19 cellular contexts compared by ENCODE assay signal in genomic region chr17:3005696-3006095, GRCh38. TPM values are rescaled to one million over a fixed set of nuclear protein-coding genes. Genes with fewer than 3 reads are reported as not detected.
DNase-seq lines count a peak whose midpoint lies in the region; ATAC-seq, FAIRE-seq and TF ChIP-seq lines count a peak whose summit lies in the region.
"Had no signal": no experiment of that assay in that cellular context is flagged by ENCODE, and none has a peak within 500 bp of the region (broad histone marks: within the 10 kb centered on the region; RNA-seq: fewer than 3 reads in every experiment).

No MANE protein-coding gene starts in this region.

- POLR2A ChIA-PET in A549 (lab: Yijun Ruan, JAX), result no interaction called here
- POLR2A ChIA-PET in CD4-positive, alpha-beta T cell (lab: Charles Lee), result interaction anchor here (0.8 kb wide), 1 partner anchor 191 kb away, joined by 3 read pairs; no protein-coding TSS in a partner anchor

- H3K4me1 Mint-ChIP-seq in CD4-positive, alpha-beta T cell (ENCODE audit: low read depth), result peaks cover 34% of the 10 kb centered on the region
- peaks cover 17% of the 10 kb centered on the region for H3K4me1 Mint-ChIP-seq in T-helper 17 cell

- H3K36me3 ChIP-seq in prostate gland, result no peaks in the 10 kb centered on the region

- H3K27ac ChIP-seq in A549, result peak overlapping the region; percentile 91
- no peak overlapping the region for H3K27ac ChIP-seq in CD4-positive, alpha-beta T cell (ENCODE audit: low read depth, low read length)
- no peak overlapping the region for H3K27ac ChIP-seq in prostate gland

- 94% methylated on average over 12 of the region's 12 CpGs for WGBS in A549 (ENCODE audit: missing lambda C conversion rate)
- WGBS in prostate gland, result 96% methylated on average over 12 of the region's 12 CpGs

- H3K9me3 ChIP-seq in A549 (no peaks in the 10 kb centered on the region), T-helper 17 cell (ENCODE audit: control insufficient read depth, low read length, poor library complexity, severe bottlenecking) (no peaks in the 10 kb centered on the region), prostate gland (no peaks in the 10 kb centered on the region)
- no peaks in the 10 kb centered on the region for H3K9me3 ChIP-seq in CD4-positive, alpha-beta T cell (ENCODE audit: control insufficient read depth, low read length)

- no peaks in the 10 kb centered on the region for H3K27me3 Mint-ChIP-seq in CD4-positive, alpha-beta T cell
- no peaks in the 10 kb centered on the region for H3K27me3 Mint-ChIP-seq in T-helper 17 cell
- H3K27me3 Mint-ChIP-seq: CD4-positive, alpha-beta memory T cell had no signal

- CTCF ChIA-PET in A549 (lab: Yijun Ruan, JAX), result interaction anchor here (0.6 to 22.4 kb wide), 14 partner anchors 12 to 725 kb away, joined by 3 to 550 read pairs (median 3); no protein-coding TSS in a partner anchor
- CTCF ChIA-PET in CD4-positive, alpha-beta T cell (lab: Charles Lee), result no interaction called here

- H3K4me1 ChIP-seq in A549, result peaks cover 40% of the 10 kb centered on the region
- H3K4me1 ChIP-seq in prostate gland (replicated peaks), result peaks cover 7% of the 10 kb centered on the region

- no peak for TF ChIP-seq RAD21 in A549 (conservative IDR thresholded peaks at IDR 0.05 in 1 of 2, IDR thresholded peaks at IDR 0.05 in 1 of 2)

- no peak for ATAC-seq in A549
- no peak for ATAC-seq in CD4-positive, alpha-beta T cell (ENCODE audit: poor library complexity)
- ATAC-seq in T-helper 17 cell, result no peak
- no peak for ATAC-seq in GM19455 (IDR thresholded peaks at IDR 0.05; ENCODE audit: unreplicated experiment)
- ATAC-seq: K562, PC-3 had no signal

- TF ChIP-seq POLR2A in A549 (IDR thresholded peaks at IDR 0.05; ENCODE audit: low read length), result no peak
- TF ChIP-seq POLR2A in erythroblast (IDR thresholded peaks at IDR 0.05; ENCODE audit: low read length), result no peak
- TF ChIP-seq POLR2A in prostate gland (IDR thresholded peaks at IDR 0.05), result no peak

- no peak overlapping the region for H3K4me3 Mint-ChIP-seq in CD4-positive, alpha-beta T cell
- H3K4me3 Mint-ChIP-seq in T-helper 17 cell, result no peak overlapping the region

- H3K36me3 Mint-ChIP-seq in CD4-positive, alpha-beta T cell (ENCODE audit: low read depth), result peaks cover 38% of the 10 kb centered on the region
- peaks cover 7% of the 10 kb centered on the region for H3K36me3 Mint-ChIP-seq in T-helper 17 cell (ENCODE audit: low read depth)

- H3K27me3 ChIP-seq in CD4-positive, alpha-beta T cell (ENCODE audit: control insufficient read depth, insufficient read depth, low read length), result no peaks in the 10 kb centered on the region
- no peaks in the 10 kb centered on the region for H3K27me3 ChIP-seq in prostate gland (replicated peaks; ENCODE audit: insufficient read depth)

- no peaks in the 10 kb centered on the region for H3K9me3 Mint-ChIP-seq in CD4-positive, alpha-beta T cell

- no peak for DNase-seq in A549 (ENCODE audit: low read depth in 1 of 2, low spot score in 1 of 2)
- DNase-seq in CD4-positive, alpha-beta T cell, result no peak
- DNase-seq in T-helper 17 cell, result no peak
- peak; percentile 73 for DNase-seq in mesenteric fat pad (ENCODE audit: low spot score)
- no peak for DNase-seq in erythroblast (lab: John Stamatoyannopoulos, UW)
- no peak for DNase-seq in prostate gland (ENCODE audit: low spot score)
- no peak for DNase-seq in MV-4-11 (lab: John Stamatoyannopoulos, UW)
- DNase-seq: Calu3; CD4-positive, alpha-beta memory T cell; H7; NCI-H1436; NCI-H2029; NCI-H2171 treated with DMSO at 0.1 percent for 48 hours; NCI-H774; PC-3 had no signal

- H3K4me2 ChIP-seq in A549, result no peak overlapping the region

- no peak for TF ChIP-seq CTCF in A549 (IDR thresholded peaks at IDR 0.05)
- no peak for TF ChIP-seq CTCF in CD4-positive, alpha-beta T cell (IDR thresholded peaks at IDR 0.05)
- no peak for TF ChIP-seq CTCF in prostate gland (IDR thresholded peaks at IDR 0.05)

- intact Hi-C loops in CD4-positive, alpha-beta T cell (cut with DNase I, micrococcal nuclease), result no loop called here
- intact Hi-C loops in prostate gland (cut with DNase I), result no loop called here

- H3K4me3 ChIP-seq in A549, result no peak overlapping the region
- no peak overlapping the region for H3K4me3 ChIP-seq in prostate gland
- H3K4me3 ChIP-seq: K562 had no signal

- no peak for FAIRE-seq in A549 (lab: Jason Lieb, UNC)
- FAIRE-seq: GM19239, K562 had no signal

- TF ChIP-seq EP300 in A549 (IDR thresholded peaks at IDR 0.05), result no peak

- peak overlapping the region; percentile 87 for H3K27ac Mint-ChIP-seq in CD4-positive, alpha-beta T cell
- peak overlapping the region; percentile 69 for H3K27ac Mint-ChIP-seq in T-helper 17 cell

TF ChIP-seq in A549, 52 proteins besides CTCF, POLR2A, EP300 and RAD21:
- TF ChIP-seq HOXB5 (CRISPR knock-in tag; IDR thresholded peaks at IDR 0.05), result no peak
- no peak for TF ChIP-seq CBX8 (IDR thresholded peaks at IDR 0.05)
- no peak for TF ChIP-seq HEYL (CRISPR knock-in tag; IDR thresholded peaks at IDR 0.05)
- no peak for TF ChIP-seq RNF2 (IDR thresholded peaks at IDR 0.05; ENCODE audit: borderline replicate concordance, low read depth)
- TF ChIP-seq NR3C1 (IDR thresholded peaks at IDR 0.05), result no peak
- no peak for TF ChIP-seq CBX2 (IDR thresholded peaks at IDR 0.05; ENCODE audit: borderline replicate concordance, low read depth)
- TF ChIP-seq ATOH8 (CRISPR knock-in tag; IDR thresholded peaks at IDR 0.05; ENCODE audit: low read depth), result no peak
- TF ChIP-seq EHF (CRISPR knock-in tag; IDR thresholded peaks at IDR 0.05), result no peak
- TF ChIP-seq E2F6 (IDR thresholded peaks at IDR 0.05; ENCODE audit: borderline replicate concordance, low read depth), result no peak

RNA-seq across cellular contexts. Expression of gene OR1D5, which starts 57.7 kb away (rescaled TPM):
- polyA plus RNA-seq in A549 (2011; rRNA removed) (not detected in 2 replicates), A549 (2017; fragmentation: RNase III; extraction: RNeasy Plus Mini Kit Qiagen cat#74134 plus additional on column Dnase treatment) (not detected in 3 replicates)
- polyA plus RNA-seq in A549 (2012; cell fraction: cytosol; rRNA removed), result not detected in 2 replicates
- polyA plus RNA-seq in A549 (2012; cell fraction: nucleus; rRNA removed), result not detected in 2 replicates
- polyA minus RNA-seq in A549 (2011; rRNA and poly(A)+ RNA removed), result not detected in 2 replicates
- total RNA-seq in CD4-positive, alpha-beta T cell, result not detected
- total RNA-seq in T-helper 17 cell (not detected), mesenteric fat pad (not detected), prostate gland (not detected)
- total RNA-seq: Calu3; CD4-positive, alpha-beta memory T cell; H7; K562; NCI-H460; PC-3 had no signal
- polyA plus RNA-seq: CD4-positive, alpha-beta memory T cell; K562 had no signal

Comparison
In these comparisons a context has a peak if more than half of its experiments do, and no peak if none do; other contexts are left out.
1. H3K27ac ChIP-seq: peak in A549 (2 of 2); none in CD4-positive, alpha-beta T cell (single experiment) and prostate gland (0 of 2).